In genomic region chr1:13584876-13585598, GRCh38 we compare ENCODE assay signal across 13 cellular contexts. TPM values are rescaled to one million over a fixed set of nuclear protein-coding genes. Genes with fewer than 3 reads are reported as not detected.
DNase-seq lines count a peak whose midpoint lies in the region; ATAC-seq and TF ChIP-seq lines count a peak whose summit lies in the region.
"Had no signal": no experiment of that assay in that cellular context is flagged by ENCODE, and none has a peak within 500 bp of the region (broad histone marks: within the 10 kb centered on the region; RNA-seq: fewer than 3 reads in every experiment).

No MANE protein-coding gene starts in this region.

- H4K20me1 ChIP-seq in BLaER1: no peaks in the 10 kb centered on the region

- H3K27me3 Mint-ChIP-seq in CD8-positive, alpha-beta memory T cell: peaks cover 38 to 70% of the 10 kb centered on the region in 2 donors

- H3K4me3 Mint-ChIP-seq in CD8-positive, alpha-beta memory T cell: no peak overlapping the region
- H3K4me3 Mint-ChIP-seq: stimulated activated naive CD8-positive, alpha-beta T cell treated with anti-CD3 and anti-CD28 coated beads, Interleukin-15, amount 100 ng/mL, for 72 hours had no signal

- H3K36me3 Mint-ChIP-seq in CD8-positive, alpha-beta memory T cell: no peaks in the 10 kb centered on the region

- H3K4me2 ChIP-seq in BLaER1: peak overlapping the region; percentile 65

- no peak overlapping the region for H3K27ac Mint-ChIP-seq in CD8-positive, alpha-beta memory T cell
- H3K27ac Mint-ChIP-seq: stimulated activated naive CD8-positive, alpha-beta T cell treated with anti-CD3 and anti-CD28 coated beads, Interleukin-15, amount 100 ng/mL, for 72 hours had no signal

- no peaks in the 10 kb centered on the region for H3K36me3 ChIP-seq in BLaER1
- H3K36me3 ChIP-seq in psoas muscle (ENCODE audit: insufficient read depth in 1 of 2, low read depth in 1 of 2): no peaks in the 10 kb centered on the region
- H3K36me3 ChIP-seq in CD8-positive, alpha-beta memory T cell (ENCODE audit: insufficient read depth, low read length): no peaks in the 10 kb centered on the region
- H3K36me3 ChIP-seq in mucosa of descending colon (ENCODE audit: low read depth): no peaks in the 10 kb centered on the region
- H3K36me3 ChIP-seq: adrenal gland had no signal

- POLR2A ChIA-PET in CD8-positive, alpha-beta memory T cell (lab: Charles Lee): no interaction called here

- H3K9me3 Mint-ChIP-seq in CD8-positive, alpha-beta memory T cell: no peaks in the 10 kb centered on the region

- H3K4me3 ChIP-seq in BLaER1: no peak overlapping the region
- peak overlapping the region; percentile 56 for H3K4me3 ChIP-seq in astrocyte of the spinal cord (ENCODE audit: low read depth, low read length)
- H3K4me3 ChIP-seq in iPS-11a (ENCODE audit: low read depth, low read length): peak overlapping the region; percentile 91
- peak overlapping the region; percentile 75 for H3K4me3 ChIP-seq in psoas muscle
- H3K4me3 ChIP-seq in CD8-positive, alpha-beta memory T cell (ENCODE audit: low read length): no peak overlapping the region
- no peak overlapping the region for H3K4me3 ChIP-seq in mucosa of descending colon

- H3K4me1 Mint-ChIP-seq in CD8-positive, alpha-beta memory T cell: no peaks in the 10 kb centered on the region
- H3K4me1 Mint-ChIP-seq: stimulated activated naive CD8-positive, alpha-beta T cell treated with anti-CD3 and anti-CD28 coated beads, Interleukin-15, amount 100 ng/mL, for 72 hours had no signal

- in situ Hi-C loops in astrocyte of the spinal cord (cut with HindIII; ENCODE audit: low sequenced_read_pairs): no loop called here

- ATAC-seq in psoas muscle: no peak
- no peak for ATAC-seq in HG02642 (IDR thresholded peaks at IDR 0.05; ENCODE audit: poor library complexity, unreplicated experiment)
- no peak for ATAC-seq in mucosa of descending colon
- ATAC-seq: stimulated activated naive CD8-positive, alpha-beta T cell treated with anti-CD3 and anti-CD28 coated beads, Interleukin-15, amount 100 ng/mL, for 72 hours had no signal

- 0 out of 2 replicates have a peak, but pooled peaks cover 11% of the 10 kb centered on the region for H3K9me3 ChIP-seq in BLaER1
- no peaks in the 10 kb centered on the region for H3K9me3 ChIP-seq in psoas muscle
- no peaks in the 10 kb centered on the region for H3K9me3 ChIP-seq in CD8-positive, alpha-beta memory T cell (ENCODE audit: low read length)
- no peaks in the 10 kb centered on the region for H3K9me3 ChIP-seq in mucosa of descending colon
- H3K9me3 ChIP-seq: adrenal gland had no signal

- no peak for TF ChIP-seq CTCF in astrocyte of the spinal cord (IDR thresholded peaks at IDR 0.05; ENCODE audit: low read depth, low read length)
- no peak for TF ChIP-seq CTCF in psoas muscle (IDR thresholded peaks at IDR 0.05)
- no peak for TF ChIP-seq CTCF in mucosa of descending colon (IDR thresholded peaks at IDR 0.05)

- no peak for DNase-seq in astrocyte of the spinal cord (ENCODE audit: low read depth, low spot score)
- no peak for DNase-seq in psoas muscle
- no peak for DNase-seq in posterior vena cava (ENCODE audit: low spot score)
- no peak for DNase-seq in CD8-positive, alpha-beta memory T cell
- DNase-seq in mucosa of descending colon: no peak
- DNase-seq: activated CD8-positive, alpha-beta memory T cell treated with anti-CD3 and anti-CD28 coated beads, Interleukin-2, amount 50 U/mL, for 48 hours; adrenal gland; NCI-H345; stimulated activated CD4-positive, alpha-beta T cell treated with anti-CD3 and anti-CD28 coated beads, Interleukin-2, amount 100 ng/mL, for 48 hours; stimulated activated naive CD8-positive, alpha-beta T cell treated with anti-CD3 and anti-CD28 coated beads, Interleukin-15, amount 100 ng/mL, for 72 hours had no signal

- H3K27me3 ChIP-seq in BLaER1 (no peaks in the 10 kb centered on the region), psoas muscle (ENCODE audit: insufficient read depth in 3 of 3, low read length in 2 of 3) (peaks cover 0 to 15% (median 0%) of the 10 kb centered on the region in 3 donors)
- H3K27me3 ChIP-seq in CD8-positive, alpha-beta memory T cell (ENCODE audit: insufficient read depth, low read length, poor library complexity, severe bottlenecking): peaks cover 13% of the 10 kb centered on the region

- 82 to 84% (median 84%) methylated on average over 11 of the region's 11 CpGs for WGBS in psoas muscle, 3 donors

- CTCF ChIA-PET in CD8-positive, alpha-beta memory T cell (lab: Charles Lee): no interaction called here

- H3K27ac ChIP-seq in BLaER1 (no peak overlapping the region; the same call in 1 of the 2 replicates), psoas muscle (peak overlapping the region; percentile 86)
- no peak overlapping the region for H3K27ac ChIP-seq in CD8-positive, alpha-beta memory T cell (ENCODE audit: low read depth, low read length)

- peak overlapping the region; percentile 16; the same call in 1 of the 2 replicates for H3K9ac ChIP-seq in BLaER1

- intact Hi-C loops in psoas muscle (cut with DNase I) (no loop called here), posterior vena cava (cut with DNase I) (loop anchor here in 1 of 2 donors (5.0 kb wide), 1 partner anchor 952 kb away; no protein-coding TSS in a partner anchor), mucosa of descending colon (cut with DNase I, micrococcal nuclease) (no loop called here)

- H3K4me1 ChIP-seq in BLaER1: peaks cover 26% of the 10 kb centered on the region
- no peaks in the 10 kb centered on the region for H3K4me1 ChIP-seq in psoas muscle
- no peaks in the 10 kb centered on the region for H3K4me1 ChIP-seq in CD8-positive, alpha-beta memory T cell (ENCODE audit: insufficient read depth, low read length)
- H3K4me1 ChIP-seq in mucosa of descending colon (ENCODE audit: low read depth): no peaks in the 10 kb centered on the region

RNA-seq across cellular contexts. Expression of gene PDPN, which starts 1.4 kb away (rescaled TPM):
- total RNA-seq in psoas muscle (10 to 100 TPM; 22.4 to 33.8 (median 28.7) TPM), posterior vena cava (10 to 100 TPM; 28.5 to 40.9 TPM), mucosa of descending colon (10 to 100 TPM in 2 of 3 donors, 1 to 10 TPM in 1; 1.0 to 12.8 (median 12.6) TPM)
- polyA plus RNA-seq in psoas muscle: 10 to 100 TPM; 17.2 to 38.4 (median 18.6) TPM
- under 1 TPM in 1 of 2 experiments, not detected in 1; 0.20 TPM for total RNA-seq in CD8-positive, alpha-beta memory T cell
- not detected for polyA plus RNA-seq in CD8-positive, alpha-beta memory T cell

Comparison
In these comparisons a context has a peak if more than half of its experiments do, and no peak if none do; other contexts are left out.
1. H3K4me3 ChIP-seq: peak in astrocyte of the spinal cord (single experiment), iPS-11a (single experiment) and psoas muscle (single experiment); none in BLaER1 (single experiment), CD8-positive, alpha-beta memory T cell (single experiment) and mucosa of descending colon (single experiment).